9 cellular contexts compared by ENCODE assay signal in the genomic region with DNA sequence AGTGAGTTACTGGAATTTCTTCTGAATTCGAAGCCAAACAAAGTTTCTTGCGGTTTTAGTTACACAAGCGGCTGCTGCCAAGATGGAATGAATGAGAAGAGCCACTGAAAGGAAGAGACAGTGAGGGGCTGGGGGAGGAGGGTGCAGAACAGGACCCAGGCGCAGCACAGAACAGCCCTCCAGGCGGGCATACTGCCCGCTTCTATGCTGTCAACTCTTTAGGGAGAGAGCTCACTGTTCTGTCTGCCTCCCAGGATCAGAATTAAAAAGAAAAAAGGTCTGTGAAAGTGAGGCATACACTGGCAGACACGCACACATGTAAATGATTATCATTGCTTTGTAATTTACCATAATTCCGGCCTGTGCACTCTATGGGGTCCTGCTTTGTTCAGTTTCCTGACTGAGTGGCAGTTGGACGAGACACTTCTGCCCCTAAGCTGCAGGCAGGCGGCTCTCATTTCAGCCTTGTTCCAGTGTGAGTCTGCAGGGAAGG.
DNase-seq lines count a peak whose midpoint lies in the region; ATAC-seq and TF ChIP-seq lines count a peak whose summit lies in the region.
"Had no signal": no experiment of that assay in that cellular context is flagged by ENCODE, and none has a peak within 500 bp of the region (broad histone marks: within the 10 kb centered on the region; RNA-seq: fewer than 3 reads in every experiment).

No MANE protein-coding gene starts in this region.

- H3K4me3 ChIP-seq in AG10803 (ENCODE audit: low read length): peak overlapping the region; percentile 33

- no peaks in the 10 kb centered on the region for H3K4me1 ChIP-seq in foreskin keratinocyte

- peak overlapping the region; percentile 67 for H3K4me3 Mint-ChIP-seq in chondrocyte (ENCODE audit: unreplicated experiment)
- peak overlapping the region in 1 of 3 experiments; percentile 67 for H3K4me3 Mint-ChIP-seq in nephron

- no peak overlapping the region for H3K27ac ChIP-seq in foreskin keratinocyte

- TF ChIP-seq CTCF in AG10803 (conservative IDR thresholded peaks at IDR 0.05; ENCODE audit: low read length): no peak
- no peak for TF ChIP-seq CTCF in chondrocyte (IDR thresholded peaks at IDR 0.05)
- TF ChIP-seq CTCF in nephron (IDR thresholded peaks at IDR 0.05; ENCODE audit: unreplicated experiment in 3 of 3): no peak
- TF ChIP-seq CTCF in foreskin keratinocyte (conservative IDR thresholded peaks at IDR 0.05): no peak

- H3K4me1 Mint-ChIP-seq in chondrocyte (ENCODE audit: low read depth) (peaks cover 76% of the 10 kb centered on the region), nephron (peaks cover 66% of the 10 kb centered on the region)

- ATAC-seq in GM19467 (IDR thresholded peaks at IDR 0.05; ENCODE audit: unreplicated experiment) (no peak), foreskin keratinocyte (no peak), HG02884 (IDR thresholded peaks at IDR 0.05; ENCODE audit: unreplicated experiment) (no peak)

- H3K9me3 Mint-ChIP-seq in chondrocyte (ENCODE audit: low read depth) (no peaks in the 10 kb centered on the region), nephron (peaks cover 17% of the 10 kb centered on the region)

- DNase-seq in AG10803 (ENCODE audit: low read depth): peak; percentile 96
- peak; percentile 74 for DNase-seq in MV-4-11 (lab: John Stamatoyannopoulos, UW)
- no peak for DNase-seq in chondrocyte (ENCODE audit: low spot score)
- no peak for DNase-seq in NCI-H2227 treated with DMSO at 0.1 percent for 48 hours (lab: John Stamatoyannopoulos, UW)
- no peak for DNase-seq in foreskin keratinocyte
- DNase-seq: NK-92 treated with Interleukin-12 subunit alpha and Interleukin-12 subunit beta, amount 100 ng/mL, for 24 hours had no signal

- peak overlapping the region; percentile 91 for H3K27ac Mint-ChIP-seq in chondrocyte (ENCODE audit: unreplicated experiment)
- peak overlapping the region; percentile 87 to 100 (median 97) for H3K27ac Mint-ChIP-seq in nephron

- no peaks in the 10 kb centered on the region for H3K36me3 Mint-ChIP-seq in chondrocyte (ENCODE audit: low read depth)
- peaks cover 4% of the 10 kb centered on the region for H3K36me3 Mint-ChIP-seq in nephron (ENCODE audit: low read depth)

- no peaks in the 10 kb centered on the region for H3K27me3 ChIP-seq in foreskin keratinocyte

- H3K27me3 Mint-ChIP-seq in chondrocyte (ENCODE audit: low read depth) (no peaks in the 10 kb centered on the region), nephron (ENCODE audit: low read depth) (peaks cover 3% of the 10 kb centered on the region)

Comparison
In these comparisons a context has a peak if more than half of its experiments do, and no peak if none do; other contexts are left out.
1. DNase-seq: peak in AG10803 (single experiment) and MV-4-11 (single experiment); none in chondrocyte (single experiment), NCI-H2227 treated with DMSO at 0.1 percent for 48 hours (single experiment) and foreskin keratinocyte (0 of 2).